In genomic region chr12:11837318-11837934, GRCh38 we compare ENCODE assay signal across 14 cellular contexts.
DNase-seq lines count a peak whose midpoint lies in the region; ATAC-seq and TF ChIP-seq lines count a peak whose summit lies in the region.
"Had no signal": no experiment of that assay in that cellular context is flagged by ENCODE, and none has a peak within 500 bp of the region (broad histone marks: within the 10 kb centered on the region; RNA-seq: fewer than 3 reads in every experiment).

No MANE protein-coding gene starts in this region.

- H3K4me1 ChIP-seq in tibial nerve, result peaks cover 0 to 55% (median 42%) of the 10 kb centered on the region in 4 donors
- H3K4me1 ChIP-seq: Caco-2 had no signal

- H3K36me3 ChIP-seq in tibial nerve, result peaks cover 0 to 26% (median 0%) of the 10 kb centered on the region in 3 donors
- H3K36me3 ChIP-seq: vagina had no signal

- H3K27me3 Mint-ChIP-seq in T-helper 17 cell (no peaks in the 10 kb centered on the region), memory B cell (no peaks in the 10 kb centered on the region)

- H3K4me3 ChIP-seq in tibial nerve, result no peak overlapping the region
- H3K4me3 ChIP-seq: body of pancreas, vagina had no signal

- no peak for ATAC-seq in activated naive CD4-positive, alpha-beta T cell treated with anti-CD3 and anti-CD28 coated beads, Interleukin-2, amount 50 U/mL, for 72 hours
- no peak for ATAC-seq in T-helper 17 cell
- no peak for ATAC-seq in memory B cell (ENCODE audit: low read depth)
- no peak for ATAC-seq in HG03175 (IDR thresholded peaks at IDR 0.05; ENCODE audit: unreplicated experiment)
- ATAC-seq in GM18868 (IDR thresholded peaks at IDR 0.05; ENCODE audit: unreplicated experiment), result no peak
- ATAC-seq: body of pancreas had no signal

- no peak overlapping the region for H3K4me3 Mint-ChIP-seq in T-helper 17 cell
- H3K4me3 Mint-ChIP-seq in memory B cell, result no peak overlapping the region

- no peak for TF ChIP-seq CTCF in tibial nerve (IDR thresholded peaks at IDR 0.05)

- peaks cover 0 to 7% of the 10 kb centered on the region in 2 donors for H3K9me3 Mint-ChIP-seq in activated naive CD4-positive, alpha-beta T cell treated with anti-CD3 and anti-CD28 coated beads, Interleukin-2, amount 50 U/mL, for 72 hours
- no peaks in the 10 kb centered on the region for H3K9me3 Mint-ChIP-seq in memory B cell

- WGBS in tibial nerve, 2 donors, result 60 to 87% methylated on average over 3 of the region's 3 CpGs

- H3K36me3 Mint-ChIP-seq in activated naive CD4-positive, alpha-beta T cell treated with anti-CD3 and anti-CD28 coated beads, Interleukin-2, amount 50 U/mL, for 72 hours, result peaks cover 28 to 69% of the 10 kb centered on the region in 2 donors
- H3K36me3 Mint-ChIP-seq in T-helper 17 cell (ENCODE audit: low read depth) (peaks cover 14% of the 10 kb centered on the region), memory B cell (peaks cover 19% of the 10 kb centered on the region)

- H3K27me3 ChIP-seq in tibial nerve, result no peaks in the 10 kb centered on the region
- H3K27me3 ChIP-seq: body of pancreas, vagina had no signal

- no peak for DNase-seq in activated naive CD4-positive, alpha-beta T cell treated with anti-CD3 and anti-CD28 coated beads, Interleukin-2, amount 50 U/mL, for 72 hours (ENCODE audit: low spot score in 2 of 2)
- DNase-seq in activated naive CD4-positive, alpha-beta T cell (lab: John Stamatoyannopoulos, UW), result no peak
- no peak for DNase-seq in T-helper 17 cell
- DNase-seq in memory B cell (ENCODE audit: low spot score in 2 of 2), result no peak
- no peak for DNase-seq in tibial nerve (ENCODE audit: low spot score in 2 of 2)
- no peak for DNase-seq in NCI-H1417 (lab: John Stamatoyannopoulos, UW)
- DNase-seq: body of pancreas, Caco-2, head of caudate nucleus, NCI-H446 treated with DMSO at 0.1 percent for 48 hours, occipital lobe had no signal

- H3K27ac ChIP-seq in tibial nerve, result peak overlapping the region in 3 of 4 donors; percentile 9 to 77 (median 58)
- H3K27ac ChIP-seq: vagina had no signal

- no peak for TF ChIP-seq POLR2A in tibial nerve (IDR thresholded peaks at IDR 0.05)

- no peak for TF ChIP-seq EP300 in tibial nerve (IDR thresholded peaks at IDR 0.05)

- peak overlapping the region; percentile 79 to 95 for H3K27ac Mint-ChIP-seq in activated naive CD4-positive, alpha-beta T cell treated with anti-CD3 and anti-CD28 coated beads, Interleukin-2, amount 50 U/mL, for 72 hours
- H3K27ac Mint-ChIP-seq in T-helper 17 cell (peak overlapping the region; percentile 76), memory B cell (peak overlapping the region; percentile 93)

- H3K9me3 ChIP-seq in T-helper 17 cell (ENCODE audit: control insufficient read depth, low read length, poor library complexity, severe bottlenecking) (no peaks in the 10 kb centered on the region), tibial nerve (no peaks in the 10 kb centered on the region)
- H3K9me3 ChIP-seq: body of pancreas, Caco-2, vagina had no signal

- peaks cover 42% of the 10 kb centered on the region for H3K4me1 Mint-ChIP-seq in T-helper 17 cell
- H3K4me1 Mint-ChIP-seq in memory B cell, result peaks cover 52% of the 10 kb centered on the region
